ENCODE assay signal across 16 cellular contexts in genomic region chr5:108168915-108169314, GRCh38.
DNase-seq lines count a peak whose midpoint lies in the region; ATAC-seq and TF ChIP-seq lines count a peak whose summit lies in the region.
"Had no signal": no experiment of that assay in that cellular context is flagged by ENCODE, and none has a peak within 500 bp of the region (broad histone marks: within the 10 kb centered on the region; RNA-seq: fewer than 3 reads in every experiment).

No MANE protein-coding gene starts in this region.

- no peaks in the 10 kb centered on the region for H3K36me3 ChIP-seq in upper lobe of right lung
- H3K36me3 ChIP-seq: heart left ventricle had no signal

- no peak overlapping the region for H3K27ac ChIP-seq in upper lobe of right lung
- H3K27ac ChIP-seq: C4-2B, heart left ventricle had no signal

- intact Hi-C loops in upper lobe of right lung (cut with DNase I): no loop called here

- H3K27me3 ChIP-seq in upper lobe of right lung: no peaks in the 10 kb centered on the region
- H3K27me3 ChIP-seq: heart left ventricle had no signal

- H3K4me3 ChIP-seq in epithelial cell of esophagus (ENCODE audit: low read length) (no peak overlapping the region), skeletal muscle cell (ENCODE audit: low read depth, low read length) (no peak overlapping the region), upper lobe of right lung (no peak overlapping the region)
- H3K4me3 ChIP-seq: heart left ventricle had no signal

- DNase-seq in NCI-H446 treated with DMSO at 0.1 percent for 48 hours (lab: John Stamatoyannopoulos, UW) (peak; percentile 23), NCI-H446 (lab: John Stamatoyannopoulos, UW) (no peak), NCI-H2227 (lab: John Stamatoyannopoulos, UW; ENCODE audit: unreplicated experiment) (peak; percentile 19), epithelial cell of esophagus (ENCODE audit: low read depth) (peak; percentile 2), skeletal muscle cell (ENCODE audit: low read depth) (peak; percentile 3), upper lobe of right lung (no peak), mucosa of gallbladder (ENCODE audit: low spot score) (no peak)
- DNase-seq: activated CD4-positive, alpha-beta memory T cell treated with anti-CD3 and anti-CD28 coated beads, Interleukin-2, amount 10 ng/mL, durations not matched to agents 7 days and 5 days; activated CD4-positive, CD25-positive, alpha-beta regulatory T cell; activated gamma-delta T cell; activated T-cell treated with anti-CD3 and anti-CD28 coated beads for 4 hours; dermis blood vessel endothelial cell; heart left ventricle; NK-92 treated with Interleukin-12 subunit alpha and Interleukin-12 subunit beta, amount 100 ng/mL, for 24 hours had no signal

- TF ChIP-seq CTCF in epithelial cell of esophagus (IDR thresholded peaks at IDR 0.05; ENCODE audit: insufficient read depth, low read depth, low read length, missing control alignments): no peak
- TF ChIP-seq CTCF in upper lobe of right lung (IDR thresholded peaks at IDR 0.05): no peak

- H3K9me3 ChIP-seq in upper lobe of right lung: no peaks in the 10 kb centered on the region
- H3K9me3 ChIP-seq: heart left ventricle had no signal

- H3K4me1 ChIP-seq in upper lobe of right lung: no peaks in the 10 kb centered on the region
- H3K4me1 ChIP-seq: heart left ventricle had no signal

- no peak for ATAC-seq in upper lobe of right lung
- no peak for ATAC-seq in GM21390 (IDR thresholded peaks at IDR 0.05; ENCODE audit: unreplicated experiment)

Comparison
In these comparisons a context has a peak if more than half of its experiments do, and no peak if none do; other contexts are left out.
1. DNase-seq: peak in NCI-H446 treated with DMSO at 0.1 percent for 48 hours (single experiment), NCI-H2227 (single experiment), epithelial cell of esophagus (single experiment) and skeletal muscle cell (single experiment); none in NCI-H446 (0 of 2), upper lobe of right lung (single experiment) and mucosa of gallbladder (single experiment).